16 cellular contexts compared by ENCODE assay signal in genomic region chr6:14802761-14803160, GRCh38.
DNase-seq lines count a peak whose midpoint lies in the region; ATAC-seq and TF ChIP-seq lines count a peak whose summit lies in the region.
"Had no signal": no experiment of that assay in that cellular context is flagged by ENCODE, and none has a peak within 500 bp of the region (broad histone marks: within the 10 kb centered on the region; RNA-seq: fewer than 3 reads in every experiment).

No MANE protein-coding gene starts in this region.

- no peaks in the 10 kb centered on the region for H4K20me1 ChIP-seq in DND-41 (ENCODE audit: insufficient read depth, low read length)

- H3K27ac Mint-ChIP-seq in nephron, result peak overlapping the region; percentile 6 to 28 (median 17)
- H3K27ac Mint-ChIP-seq: B cell; CD8-positive, alpha-beta T cell had no signal

- TF ChIP-seq CTCF in DND-41 (IDR thresholded peaks at IDR 0.05; ENCODE audit: borderline replicate concordance, extremely low read depth, low read length, poor library complexity, severe bottlenecking) (no peak), nephron (IDR thresholded peaks at IDR 0.05; ENCODE audit: unreplicated experiment in 3 of 3) (no peak), right atrium auricular region (IDR thresholded peaks at IDR 0.05) (no peak), testis (IDR thresholded peaks at IDR 0.05) (no peak)

- H3K4me2 ChIP-seq in DND-41 (ENCODE audit: insufficient read depth, low read length), result no peak overlapping the region

- peaks cover 14% of the 10 kb centered on the region for H3K27me3 Mint-ChIP-seq in nephron (ENCODE audit: low read depth)
- H3K27me3 Mint-ChIP-seq: B cell had no signal

- H3K79me2 ChIP-seq in DND-41 (ENCODE audit: insufficient read depth, low read length), result no peaks in the 10 kb centered on the region

- no peak overlapping the region for H3K4me3 ChIP-seq in DND-41 (ENCODE audit: low read depth in 1 of 2, low read length in 2 of 2)
- no peak overlapping the region for H3K4me3 ChIP-seq in right atrium auricular region
- H3K4me3 ChIP-seq in testis, result no peak overlapping the region
- H3K4me3 ChIP-seq: GM23248 had no signal

- H3K36me3 ChIP-seq in DND-41 (ENCODE audit: insufficient read depth, low read length), result no peaks in the 10 kb centered on the region
- no peaks in the 10 kb centered on the region for H3K36me3 ChIP-seq in right atrium auricular region
- H3K36me3 ChIP-seq in testis (ENCODE audit: low read depth, missing control alignments), result no peaks in the 10 kb centered on the region

- ATAC-seq in DND-41 (ENCODE audit: insufficient read depth, low read depth) (0 out of 3 replicates have a peak, but pooled peaks have one; percentile 32), HG03439 (IDR thresholded peaks at IDR 0.05; ENCODE audit: unreplicated experiment) (no peak), GM21717 (IDR thresholded peaks at IDR 0.05; ENCODE audit: unreplicated experiment) (no peak)
- ATAC-seq: CD8-positive, alpha-beta T cell; HCT116 had no signal

- DNase-seq in DND-41 (peak; percentile 21), RPMI7951 (ENCODE audit: low read depth) (peak; percentile 11), right atrium auricular region (ENCODE audit: low spot score) (no peak), testis (no peak)
- DNase-seq: CD8-positive, alpha-beta T cell; COR-L47; DMS153; DMS79 treated with DMSO at 0.1 percent for 48 hours; GDM1; GM23248 had no signal

- no peak for TF ChIP-seq POLR2A in testis (IDR thresholded peaks at IDR 0.05)

- H3K4me3 Mint-ChIP-seq in nephron, result no peak overlapping the region
- H3K4me3 Mint-ChIP-seq: B cell; CD14-positive monocyte; CD8-positive, alpha-beta T cell had no signal

- H3K4me1 ChIP-seq in DND-41 (ENCODE audit: insufficient read depth, low read length) (peaks cover 16% of the 10 kb centered on the region), right atrium auricular region (peaks cover 0 to 23% of the 10 kb centered on the region in 2 donors), testis (peaks cover 9% of the 10 kb centered on the region)

- H3K27ac ChIP-seq in DND-41 (ENCODE audit: low read length) (no peak overlapping the region), right atrium auricular region (no peak overlapping the region), testis (no peak overlapping the region)
- H3K27ac ChIP-seq: GM23248 had no signal

- 83 to 90% methylated on average over 6 of the region's 6 CpGs for WGBS in testis, 2 donors

- no peak overlapping the region for H3K9ac ChIP-seq in DND-41 (ENCODE audit: low read depth, low read length)
- H3K9ac ChIP-seq: GM23248 had no signal

- H3K36me3 Mint-ChIP-seq in nephron (ENCODE audit: low read depth), result no peaks in the 10 kb centered on the region
- H3K36me3 Mint-ChIP-seq: CD8-positive, alpha-beta T cell had no signal

- peaks cover 58% of the 10 kb centered on the region for H3K4me1 Mint-ChIP-seq in nephron

- peaks cover 5% of the 10 kb centered on the region for H3K9me3 Mint-ChIP-seq in nephron

- no peaks in the 10 kb centered on the region for H3K9me3 ChIP-seq in DND-41 (ENCODE audit: insufficient read depth, low read length, severe bottlenecking)
- H3K9me3 ChIP-seq in right atrium auricular region, result no peaks in the 10 kb centered on the region
- no peaks in the 10 kb centered on the region for H3K9me3 ChIP-seq in testis

- H3K27me3 ChIP-seq in DND-41 (ENCODE audit: insufficient read depth, low read length, poor library complexity) (no peaks in the 10 kb centered on the region), right atrium auricular region (no peaks in the 10 kb centered on the region), testis (no peaks in the 10 kb centered on the region)

- intact Hi-C loops in testis (cut with DNase I; ENCODE audit: low total_unique reads), result no loop called here

- H2AFZ ChIP-seq in DND-41 (ENCODE audit: low read depth, low read length), result no peak overlapping the region
- H2AFZ ChIP-seq: GM23248 had no signal

Comparison
In these comparisons a context has a peak if more than half of its experiments do, and no peak if none do; other contexts are left out.
1. DNase-seq: peak in DND-41 (single experiment) and RPMI7951 (single experiment); none in right atrium auricular region (single experiment) and testis (single experiment).